7 cellular contexts compared by ENCODE assay signal in the genomic region with DNA sequence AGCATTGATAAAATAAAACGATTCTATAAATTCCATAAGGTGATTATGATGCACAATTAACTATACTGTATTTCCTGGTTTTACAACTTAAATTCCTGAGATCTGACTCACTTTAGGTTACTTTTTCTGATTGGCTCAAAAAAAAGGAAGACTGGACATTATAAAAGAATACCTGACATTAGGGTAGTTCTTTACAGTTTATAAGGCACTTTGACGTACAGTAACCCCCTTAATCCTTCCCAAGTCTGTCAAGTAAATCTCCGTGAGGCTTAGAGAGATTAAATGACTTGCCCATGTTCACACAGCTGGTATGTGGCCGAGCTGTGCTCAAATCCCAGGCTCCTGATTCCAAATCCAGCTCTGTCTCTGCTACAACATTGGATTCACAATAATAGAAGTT. TPM values are rescaled to one million over a fixed set of nuclear protein-coding genes. Genes with fewer than 3 reads are reported as not detected.
DNase-seq lines count a peak whose midpoint lies in the region; ATAC-seq, FAIRE-seq and TF ChIP-seq lines count a peak whose summit lies in the region.

No MANE protein-coding gene starts in this region.

- peak overlapping the region; percentile 94 for H3K4me3 Mint-ChIP-seq in HFFc6

- peaks cover 4% of the 10 kb centered on the region for H3K27me3 Mint-ChIP-seq in HFFc6 (ENCODE audit: insufficient read depth)

- H3K36me3 Mint-ChIP-seq in HFFc6 (ENCODE audit: low read depth) = peaks cover 6% of the 10 kb centered on the region; the same call in 1 of the 2 replicates

- H3K27me3 ChIP-seq in gastroesophageal sphincter = no peaks in the 10 kb centered on the region
- H3K27me3 ChIP-seq in small intestine (ENCODE audit: control insufficient read depth in 2 of 2, insufficient read depth in 2 of 2, low read length in 2 of 2) = no peaks in the 10 kb centered on the region

- no peaks in the 10 kb centered on the region for H3K9me3 Mint-ChIP-seq in HFFc6

- FAIRE-seq in small intestine (lab: Jason Lieb, UNC) = no peak

- H3K4me1 ChIP-seq in gastroesophageal sphincter = peaks cover 5 to 35% (median 10%) of the 10 kb centered on the region in 3 donors
- H3K4me1 ChIP-seq in small intestine (ENCODE audit: control insufficient read depth in 2 of 2, insufficient read depth in 1 of 2, low read depth in 1 of 2, low read length in 1 of 2) = no peaks in the 10 kb centered on the region

- DNase-seq in HFFc6 (no peak), SW480 (ENCODE audit: low spot score) (peak; percentile 7), small intestine (peak; percentile 38), HCEC 1CT (no peak), AML-193 (lab: John Stamatoyannopoulos, UW) (no peak)
- DNase-seq in activated CD8-positive, alpha-beta memory T cell treated with anti-CD3 and anti-CD28 coated beads, Interleukin-2, amount 50 U/mL, for 48 hours = no peak

- TF ChIP-seq EP300 in gastroesophageal sphincter (IDR thresholded peaks at IDR 0.05) = no peak

- peak overlapping the region in 1 of 2 donors; percentile 70 for H3K4me3 ChIP-seq in gastroesophageal sphincter
- no peak overlapping the region for H3K4me3 ChIP-seq in small intestine (ENCODE audit: low read depth in 1 of 2, low read length in 2 of 2)

- TF ChIP-seq CTCF in HFFc6 (IDR thresholded peaks at IDR 0.05) (no peak), gastroesophageal sphincter (IDR thresholded peaks at IDR 0.05) (no peak)

- H3K27ac ChIP-seq in gastroesophageal sphincter = peak overlapping the region; percentile 87 to 100 (median 96)
- peak overlapping the region; percentile 46 to 99 for H3K27ac ChIP-seq in small intestine (ENCODE audit: low read depth in 1 of 2, low read length in 1 of 2)

- H3K27ac Mint-ChIP-seq in HFFc6 = peak overlapping the region; percentile 99

- peaks cover 22% of the 10 kb centered on the region for H3K4me1 Mint-ChIP-seq in HFFc6 (ENCODE audit: low read depth)

- no peak for TF ChIP-seq POLR2A in gastroesophageal sphincter (IDR thresholded peaks at IDR 0.05)

- H3K9me3 ChIP-seq in gastroesophageal sphincter (no peaks in the 10 kb centered on the region), small intestine (ENCODE audit: control insufficient read depth, low read depth) (no peaks in the 10 kb centered on the region)

- H3K36me3 ChIP-seq in gastroesophageal sphincter = no peaks in the 10 kb centered on the region
- peaks cover 0 to under 1% of the 10 kb centered on the region in 2 donors for H3K36me3 ChIP-seq in small intestine (ENCODE audit: control insufficient read depth in 2 of 2, insufficient read depth in 2 of 2, low read length in 2 of 2)

- ATAC-seq in gastroesophageal sphincter = no peak

- WGBS in gastroesophageal sphincter (ENCODE audit: low coverage in 1 of 2), 2 donors = 52 to 69% methylated on average over 4 of the region's 4 CpGs
- 28 to 60% (median 38%) methylated on average over 4 of the region's 4 CpGs for WGBS in small intestine, 3 donors

RNA-seq across cellular contexts. Expression of gene SLTM, which starts 1.0 kb away (rescaled TPM):
- 10 to 100 TPM; 38.1 to 49.4 (median 45.3) TPM for total RNA-seq in HFFc6 (2021; fragmentation: NEBNext Ultra II Directional; extraction: Animal tissue kit (Norgen Biotek cat#: 25700))
- total RNA-seq in gastroesophageal sphincter = 100 to 1,000 TPM in 1 of 4 donors, 10 to 100 TPM in 3; 79.2 to 120 (median 84.4) TPM
- polyA plus RNA-seq in small intestine = 10 to 100 TPM; 52.1 to 63.7 (median 57.0) TPM

RNA-seq across cellular contexts. Expression of gene RNF111, which starts 52.9 kb away (rescaled TPM):
- 10 to 100 TPM; 29.1 to 32.7 (median 32.4) TPM for total RNA-seq in HFFc6 (2021; fragmentation: NEBNext Ultra II Directional; extraction: Animal tissue kit (Norgen Biotek cat#: 25700))
- total RNA-seq in gastroesophageal sphincter = 10 to 100 TPM; 17.5 to 20.4 (median 18.5) TPM
- 10 to 100 TPM in 1 of 3 donors, 1 to 10 TPM in 2; 7.0 to 10.1 (median 7.6) TPM for polyA plus RNA-seq in small intestine

Comparison
In these comparisons a context has a peak if more than half of its experiments do, and no peak if none do; other contexts are left out.
1. DNase-seq: peak in SW480 (single experiment) and small intestine (single experiment); none in HFFc6 (single experiment), HCEC 1CT (single experiment), AML-193 (0 of 2) and activated CD8-positive, alpha-beta memory T cell treated with anti-CD3 and anti-CD28 coated beads, Interleukin-2, amount 50 U/mL, for 48 hours (single experiment).